In genomic region chr2:25379535-25379934, GRCh38 we compare ENCODE assay signal across 21 cellular contexts. TPM values are rescaled to one million over a fixed set of nuclear protein-coding genes. Genes with fewer than 3 reads are reported as not detected.
DNase-seq lines count a peak whose midpoint lies in the region; ATAC-seq and TF ChIP-seq lines count a peak whose summit lies in the region.
"Had no signal": no experiment of that assay in that cellular context is flagged by ENCODE, and none has a peak within 500 bp of the region (broad histone marks: within the 10 kb centered on the region; RNA-seq: fewer than 3 reads in every experiment).

No MANE protein-coding gene starts in this region.

- H2AFZ ChIP-seq in MM.1S (ENCODE audit: low read length): no peak overlapping the region

- no peaks in the 10 kb centered on the region for H3K36me3 Mint-ChIP-seq in activated T-helper 17 cell treated with anti-CD3 and anti-CD28 coated beads, Interleukin-2, amount 50 U/mL, for 72 hours (ENCODE audit: low read depth)
- H3K36me3 Mint-ChIP-seq: activated naive CD4-positive, alpha-beta T cell treated with anti-CD3 and anti-CD28 coated beads, Interleukin-2, amount 50 U/mL, for 72 hours had no signal

- DNase-seq in NCI-H82 (lab: John Stamatoyannopoulos, UW): peak; percentile 35
- no peak for DNase-seq in NCI-H82 treated with DMSO at 0.1 percent for 48 hours (lab: John Stamatoyannopoulos, UW; ENCODE audit: unreplicated experiment)
- no peak for DNase-seq in MM.1S
- peak; percentile 37 for DNase-seq in posterior vena cava (ENCODE audit: low spot score)
- no peak for DNase-seq in A172 (ENCODE audit: low spot score)
- no peak for DNase-seq in KBM-7
- no peak for DNase-seq in activated CD4-positive, CD25-positive, alpha-beta regulatory T cell treated with anti-CD3 and anti-CD28 coated beads, Interleukin-2, amount 50 U/mL, for 72 hours
- DNase-seq: BE2C; dermis blood vessel endothelial cell; DMS53; NCI-H146; NK-92 treated with Interleukin-12 subunit alpha and Interleukin-12 subunit beta, amount 100 ng/mL, for 24 hours; small intestine; stimulated activated CD4-positive, alpha-beta T cell treated with anti-CD3 and anti-CD28 coated beads, Interleukin-4, amount 100 ng/mL, for 4 hours; T-cell had no signal

- H3F3A ChIP-seq in MM.1S (ENCODE audit: insufficient read depth, low read length): peaks cover 25% of the 10 kb centered on the region

- peak overlapping the region; percentile 65; the same call in 1 of the 2 replicates for H3K27ac ChIP-seq in MM.1S (ENCODE audit: low read length)
- H3K27ac ChIP-seq: 22Rv1, prostate gland, VCaP had no signal

- H3K4me1 ChIP-seq in MM.1S (ENCODE audit: low read length): peaks cover 45% of the 10 kb centered on the region

- H3K27me3 Mint-ChIP-seq in activated T-helper 17 cell treated with anti-CD3 and anti-CD28 coated beads, Interleukin-2, amount 50 U/mL, for 72 hours: no peaks in the 10 kb centered on the region
- H3K27me3 Mint-ChIP-seq: T-cell had no signal

- no peak overlapping the region for H3K4me3 Mint-ChIP-seq in activated T-helper 17 cell treated with anti-CD3 and anti-CD28 coated beads, Interleukin-2, amount 50 U/mL, for 72 hours

- no peak overlapping the region for H3K9ac ChIP-seq in MM.1S (ENCODE audit: low read length)

- H3K4me3 ChIP-seq in MM.1S (ENCODE audit: low read length): no peak overlapping the region
- H3K4me3 ChIP-seq: prostate gland had no signal

- no peak for ATAC-seq in activated T-helper 17 cell treated with anti-CD3 and anti-CD28 coated beads, Interleukin-2, amount 50 U/mL, for 72 hours (replicated peaks)
- ATAC-seq: activated naive CD4-positive, alpha-beta T cell treated with anti-CD3 and anti-CD28 coated beads, Interleukin-2, amount 50 U/mL, for 72 hours; left colon; T-cell had no signal

- no peaks in the 10 kb centered on the region for H3K36me3 ChIP-seq in MM.1S (replicated peaks; ENCODE audit: insufficient read depth, low read length)
- H3K36me3 ChIP-seq: BE2C, prostate gland had no signal

- no peaks in the 10 kb centered on the region for H3K9me3 ChIP-seq in MM.1S (replicated peaks; ENCODE audit: insufficient read depth, low read length)
- H3K9me3 ChIP-seq: BE2C, prostate gland had no signal

- H3K4me1 Mint-ChIP-seq in activated T-helper 17 cell treated with anti-CD3 and anti-CD28 coated beads, Interleukin-2, amount 50 U/mL, for 72 hours: peaks cover 29% of the 10 kb centered on the region

- H3K79me2 ChIP-seq in MM.1S (ENCODE audit: low read length): 0 out of 2 replicates have a peak, but pooled peaks cover 2% of the 10 kb centered on the region

- no peaks in the 10 kb centered on the region for H3K9me3 Mint-ChIP-seq in activated T-helper 17 cell treated with anti-CD3 and anti-CD28 coated beads, Interleukin-2, amount 50 U/mL, for 72 hours
- H3K9me3 Mint-ChIP-seq: activated naive CD4-positive, alpha-beta T cell treated with anti-CD3 and anti-CD28 coated beads, Interleukin-2, amount 50 U/mL, for 72 hours; T-cell had no signal

- no peak overlapping the region for H3K4me2 ChIP-seq in MM.1S (ENCODE audit: low read depth, low read length)

- no peaks in the 10 kb centered on the region for H3K27me3 ChIP-seq in MM.1S (replicated peaks; ENCODE audit: insufficient read depth, low read length)
- H3K27me3 ChIP-seq: BE2C had no signal

- intact Hi-C loops in posterior vena cava (cut with DNase I): loop anchor here in 1 of 2 donors (10.0 kb wide), 1 partner anchor 135 kb away; no protein-coding TSS in a partner anchor

- no peaks in the 10 kb centered on the region for H4K20me1 ChIP-seq in MM.1S (ENCODE audit: insufficient read depth, low read length)

- H3K27ac Mint-ChIP-seq in activated T-helper 17 cell treated with anti-CD3 and anti-CD28 coated beads, Interleukin-2, amount 50 U/mL, for 72 hours: peak overlapping the region; percentile 39

- in situ Hi-C loops in KBM-7 (cut with MboI; ENCODE audit: low pct_unique_long_range_greater_than_20kb, low sequenced_read_pairs): no loop called here

- H3K9me2 ChIP-seq in MM.1S (replicated peaks; ENCODE audit: insufficient read depth, low read length): no peaks in the 10 kb centered on the region

- TF ChIP-seq CTCF in MM.1S (IDR thresholded peaks at IDR 0.05; ENCODE audit: low read length): no peak

RNA-seq across cellular contexts. Expression of gene DNMT3A, which starts 37.8 kb away (rescaled TPM):
- total RNA-seq in activated T-helper 17 cell treated with anti-CD3 and anti-CD28 coated beads, Interleukin-2, amount 50 U/mL, for 72 hours: 10 to 100 TPM; 55.2 to 64.6 TPM
- total RNA-seq in posterior vena cava: 10 to 100 TPM; 25.9 to 26.3 TPM
- total RNA-seq in A172 (2014; rRNA removed; shearing (Covaris generic)): 4.5 and 6.8 TPM in 2 replicates

Comparison
In these comparisons a context has a peak if more than half of its experiments do, and no peak if none do; other contexts are left out.
1. DNase-seq: peak in NCI-H82 (single experiment) and posterior vena cava (single experiment); none in NCI-H82 treated with DMSO at 0.1 percent for 48 hours (single experiment), MM.1S (single experiment), A172 (single experiment), KBM-7 (single experiment) and activated CD4-positive, CD25-positive, alpha-beta regulatory T cell treated with anti-CD3 and anti-CD28 coated beads, Interleukin-2, amount 50 U/mL, for 72 hours (single experiment).